Comparison of ENCODE assay signal across 8 cellular contexts in genomic region chr6:154508573-154509375, GRCh38. TPM values are rescaled to one million over a fixed set of nuclear protein-coding genes. Genes with fewer than 3 reads are reported as not detected.
DNase-seq lines count a peak whose midpoint lies in the region; ATAC-seq and TF ChIP-seq lines count a peak whose summit lies in the region.

No MANE protein-coding gene starts in this region.

- H3K27me3 ChIP-seq in BJ (ENCODE audit: control insufficient read depth, insufficient read depth, low read length) = no peaks in the 10 kb centered on the region

- H3K27me3 Mint-ChIP-seq in naive B cell = peaks cover 48 to 71% (median 53%) of the 10 kb centered on the region in 3 donors

- peaks cover 0 to 7% of the 10 kb centered on the region in 2 donors for H3K36me3 Mint-ChIP-seq in naive B cell

- peak overlapping the region in 5 of 8 donors; percentile 10 to 83 (median 47) for H3K4me3 Mint-ChIP-seq in naive B cell

- H3K4me1 Mint-ChIP-seq in naive B cell = peaks cover 4 to 15% (median 6%) of the 10 kb centered on the region in 3 donors

- POLR2A ChIA-PET in BJ (lab: Charles Lee) = no interaction called here

- H3K36me3 ChIP-seq in BJ (ENCODE audit: control insufficient read depth, insufficient read depth, low read length) = no peaks in the 10 kb centered on the region

- DNase-seq in BJ (ENCODE audit: low read depth) = no peak
- peak; percentile 35 for DNase-seq in HuH-7.5 (ENCODE audit: low spot score)
- peak; percentile 74 for DNase-seq in dermis blood vessel endothelial cell
- no peak for DNase-seq in naive B cell
- no peak for DNase-seq in NCI-H1092 (lab: John Stamatoyannopoulos, UW)

- ATAC-seq in naive B cell (ENCODE audit: low read depth in 2 of 2) = no peak
- no peak for ATAC-seq in HG02852 (IDR thresholded peaks at IDR 0.05; ENCODE audit: unreplicated experiment)
- no peak for ATAC-seq in HG03520 (IDR thresholded peaks at IDR 0.05; ENCODE audit: unreplicated experiment)
- ATAC-seq in HG03442 (IDR thresholded peaks at IDR 0.05; ENCODE audit: unreplicated experiment) = no peak

- CTCF ChIA-PET in BJ (lab: Yijun Ruan, JAX) = interaction anchor here (0.5 to 1.8 kb wide), 4 partner anchors 10 to 354 kb away, joined by 3 to 7 read pairs (median 3); no protein-coding TSS in a partner anchor

- no peak for TF ChIP-seq CTCF in BJ (IDR thresholded peaks at IDR 0.05; ENCODE audit: insufficient read depth, low read depth, low read length)

- no peak overlapping the region for H3K27ac Mint-ChIP-seq in naive B cell

- peaks cover 0 to 6% (median 4%) of the 10 kb centered on the region in 7 donors for H3K9me3 Mint-ChIP-seq in naive B cell

- H3K4me3 ChIP-seq in BJ (ENCODE audit: low read depth, low read length) = peak overlapping the region; percentile 58

RNA-seq across cellular contexts. Expression of gene CNKSR3, which starts 1.7 kb away (rescaled TPM):
- polyA plus RNA-seq in BJ (2011; rRNA removed) (5.2 and 5.6 TPM in 2 replicates), naive B cell (ENCODE audit: low read depth in 6 of 6) (not detected)
- 5.7 and 8.0 TPM in 2 replicates for polyA minus RNA-seq in BJ (2011; rRNA and poly(A)+ RNA removed)
- total RNA-seq in dermis blood vessel endothelial cell = 12.1 and 15.5 TPM in 2 replicates

Comparison
In these comparisons a context has a peak if more than half of its experiments do, and no peak if none do; other contexts are left out.
1. DNase-seq: peak in HuH-7.5 (single experiment) and dermis blood vessel endothelial cell (single experiment); none in BJ (single experiment), naive B cell (single experiment) and NCI-H1092 (single experiment).